Comparison of ENCODE assay signal across 8 cellular contexts in genomic region chr3:129893616-129894070, GRCh38. TPM values are rescaled to one million over a fixed set of nuclear protein-coding genes. Genes with fewer than 3 reads are reported as not detected.
A peak's percentile ranks its signal among the peaks of the same experiment; 100 is the strongest.
DNase-seq lines count a peak whose midpoint lies in the region; ATAC-seq and TF ChIP-seq lines count a peak whose summit lies in the region.

Gene TMCC1 (minus strand): TSS chr3:129893711.

- H3K27me3 ChIP-seq in adrenal gland (no peaks in the 10 kb centered on the region), upper lobe of left lung (no peaks in the 10 kb centered on the region)

- TF ChIP-seq POLR2A in adrenal gland (IDR thresholded peaks at IDR 0.05): no peak
- TF ChIP-seq POLR2A in upper lobe of left lung (IDR thresholded peaks at IDR 0.05): no peak

- 0 to 2% (median 0%) methylated on average over 7 to 58 of the region's 58 CpGs for WGBS in adrenal gland, 4 donors
- 0% methylated on average over 9 to 11 of the region's 58 CpGs for WGBS in upper lobe of left lung, 2 donors

- H3K36me3 ChIP-seq in adrenal gland (replicated peaks in 1 of 2): no peaks in the 10 kb centered on the region
- H3K36me3 ChIP-seq in upper lobe of left lung: no peaks in the 10 kb centered on the region

- no peak for TF ChIP-seq EP300 in upper lobe of left lung (IDR thresholded peaks at IDR 0.05)

- H3K4me3 ChIP-seq in GM12865 (ENCODE audit: low read depth, low read length) (peak within 1 kb of the TSS; percentile 100), adrenal gland (peak within 1 kb of the TSS; percentile 21 to 91 (median 81)), upper lobe of left lung (peak within 1 kb of the TSS; percentile 77 to 93 (median 84))

- TF ChIP-seq CTCF in GM12865 (IDR thresholded peaks at IDR 0.05; ENCODE audit: insufficient read depth, low read depth, low read length, missing control alignments): no peak
- TF ChIP-seq CTCF in adrenal gland (IDR thresholded peaks at IDR 0.05): no peak
- TF ChIP-seq CTCF in upper lobe of left lung (IDR thresholded peaks at IDR 0.05): peak in 1 of 6 experiments; percentile 19

- ATAC-seq in HG02642 (IDR thresholded peaks at IDR 0.05; ENCODE audit: poor library complexity, unreplicated experiment) (peak; percentile 87), left cardiac atrium (peak; percentile 96 to 98), upper lobe of left lung (ENCODE audit: low FRiP score in 2 of 2) (peak; percentile 97 to 98)

- DNase-seq in GM12865 (ENCODE audit: low read depth) (peak; percentile 95), NCI-H128 (lab: John Stamatoyannopoulos, UW; ENCODE audit: unreplicated experiment) (peak; percentile 89), T-helper 1 cell (peak; percentile 83 to 93 (median 84)), adrenal gland (peak; percentile 76 to 87 (median 84)), left cardiac atrium (peak; percentile 85), posterior vena cava (ENCODE audit: low spot score) (peak; percentile 94), upper lobe of left lung (peak; percentile 94 to 98)

- no peaks in the 10 kb centered on the region for H3K9me3 ChIP-seq in adrenal gland (replicated peaks in 1 of 3)
- no peaks in the 10 kb centered on the region for H3K9me3 ChIP-seq in upper lobe of left lung

- intact Hi-C loops in adrenal gland (cut with DNase I) (loop anchor here in 1 of 2 donors (10.0 kb wide), 1 partner anchor 59 kb away; no protein-coding TSS in a partner anchor), left cardiac atrium (cut with DNase I) (no loop called here), posterior vena cava (cut with DNase I) (no loop called here)

- H3K4me1 ChIP-seq in adrenal gland (replicated peaks in 1 of 2): peaks cover 35 to 47% of the 10 kb centered on the region in 2 donors
- peaks cover 34 to 42% (median 37%) of the 10 kb centered on the region in 4 donors for H3K4me1 ChIP-seq in upper lobe of left lung

- H3K27ac ChIP-seq in adrenal gland (peak within 1 kb of the TSS; percentile 88 to 95 (median 93)), upper lobe of left lung (peak within 1 kb of the TSS; percentile 95 to 98 (median 96))

RNA-seq across cellular contexts. Expression of gene TMCC1, which starts in this region (rescaled TPM):
- total RNA-seq in adrenal gland (100 to 1,000 TPM in 1 of 8 donors, 10 to 100 TPM in 7; 22.2 to 141 (median 31.0) TPM), left cardiac atrium (10 to 100 TPM; 30.0 to 34.2 TPM), posterior vena cava (10 to 100 TPM; 38.4 to 47.7 TPM), upper lobe of left lung (10 to 100 TPM; 16.9 to 39.2 (median 27.9) TPM)
- polyA plus RNA-seq in adrenal gland: 10 to 100 TPM in 2 of 3 donors, 1 to 10 TPM in 1; 6.3 to 15.0 (median 11.6) TPM

Comparison
In these comparisons a context has a peak if more than half of its experiments do, and no peak if none do; other contexts are left out.
1. Peak in every context shown above with its lines: DNase-seq, ATAC-seq, H3K4me3 ChIP-seq and H3K27ac ChIP-seq.